12 cellular contexts compared by ENCODE assay signal in genomic region chr6:140897804-140898573, GRCh38.
DNase-seq lines count a peak whose midpoint lies in the region; ATAC-seq, FAIRE-seq and TF ChIP-seq lines count a peak whose summit lies in the region.
"Had no signal": no experiment of that assay in that cellular context is flagged by ENCODE, and none has a peak within 500 bp of the region (broad histone marks: within the 10 kb centered on the region; RNA-seq: fewer than 3 reads in every experiment).

No MANE protein-coding gene starts in this region.

- DNase-seq in H54 (ENCODE audit: insufficient read length, low spot score) (peak; percentile 1), NCI-H82 (lab: John Stamatoyannopoulos, UW) (peak; percentile 75), UCSD-AML1 (lab: John Stamatoyannopoulos, UW; ENCODE audit: unreplicated experiment) (peak; percentile 80), NCI-H1930 (lab: John Stamatoyannopoulos, UW) (no peak)
- DNase-seq: effector CD8-positive, alpha-beta T cell; NCI-H1436; stimulated activated CD8-positive, alpha-beta memory T cell treated with anti-CD3 and anti-CD28 coated beads, Interleukin-4, amount 100 ng/mL, for 48 hours had no signal

- H3K27me3 ChIP-seq in subcutaneous abdominal adipose tissue (ENCODE audit: control insufficient read depth in 5 of 5, insufficient read depth in 4 of 5, low read length in 5 of 5), result no peaks in the 10 kb centered on the region

- peak overlapping the region in 3 of 5 donors; percentile 11 to 52 (median 28) for H3K4me3 ChIP-seq in subcutaneous abdominal adipose tissue (ENCODE audit: low read depth in 1 of 5, low read length in 5 of 5)

- TF ChIP-seq POLR2A in H54 (IDR thresholded peaks at IDR 0.05; ENCODE audit: low read depth, low read length), result no peak

- H3K4me1 ChIP-seq in subcutaneous abdominal adipose tissue (ENCODE audit: control insufficient read depth in 5 of 5, insufficient read depth in 5 of 5, low read length in 5 of 5), result no peaks in the 10 kb centered on the region

- no peak for ATAC-seq in GM19035 (IDR thresholded peaks at IDR 0.05; ENCODE audit: unreplicated experiment)
- no peak for ATAC-seq in GM21515 (IDR thresholded peaks at IDR 0.05; ENCODE audit: unreplicated experiment)
- ATAC-seq in GM19455 (IDR thresholded peaks at IDR 0.05; ENCODE audit: unreplicated experiment), result no peak

- H3K9ac ChIP-seq in subcutaneous abdominal adipose tissue (ENCODE audit: low read length in 5 of 5), result no peak overlapping the region

- H3K27ac ChIP-seq in subcutaneous abdominal adipose tissue (ENCODE audit: low read depth, low read length), result no peak overlapping the region
- H3K27ac ChIP-seq: skin epidermis had no signal

- H3K36me3 ChIP-seq in subcutaneous abdominal adipose tissue (ENCODE audit: control insufficient read depth in 5 of 5, insufficient read depth in 5 of 5, low read length in 5 of 5), result no peaks in the 10 kb centered on the region

- FAIRE-seq in H54 (lab: Jason Lieb, UNC), result peak; percentile 52

- H3K9me3 ChIP-seq in subcutaneous abdominal adipose tissue (ENCODE audit: control insufficient read depth in 5 of 5, low read length in 5 of 5), result peaks cover 0 to 12% (median 4%) of the 10 kb centered on the region in 5 donors

Comparison
In these comparisons a context has a peak if more than half of its experiments do, and no peak if none do; other contexts are left out.
1. DNase-seq: peak in H54 (single experiment), NCI-H82 (single experiment) and UCSD-AML1 (single experiment); none in NCI-H1930 (0 of 2).